ENCODE assay signal across 8 cellular contexts in genomic region chr19:15330801-15331418, GRCh38. TPM values are rescaled to one million over a fixed set of nuclear protein-coding genes. Genes with fewer than 3 reads are reported as not detected.
DNase-seq lines count a peak whose midpoint lies in the region; ATAC-seq lines count a peak whose summit lies in the region.

No MANE protein-coding gene starts in this region.

- peak overlapping the region; percentile 87 to 99 (median 94) for H3K4me3 Mint-ChIP-seq in naive B cell

- H3K4me3 ChIP-seq in SJCRH30 (peak overlapping the region; percentile 90), endocrine pancreas (ENCODE audit: control insufficient read depth, insufficient read depth, low read length) (peak overlapping the region; percentile 82)

- H3K4me1 ChIP-seq in SJCRH30 (peaks cover 5% of the 10 kb centered on the region; the same call in 1 of the 2 replicates), endocrine pancreas (ENCODE audit: control insufficient read depth, insufficient read depth, low read length) (no peaks in the 10 kb centered on the region)

- H3K27ac ChIP-seq in SJCRH30 = peak overlapping the region; percentile 64

- H3K9me3 Mint-ChIP-seq in naive B cell = no peaks in the 10 kb centered on the region

- H3K27me3 ChIP-seq in SJCRH30 = no peaks in the 10 kb centered on the region
- no peaks in the 10 kb centered on the region for H3K27me3 ChIP-seq in endocrine pancreas (ENCODE audit: control insufficient read depth, insufficient read depth, low read length)

- H3K9ac ChIP-seq in endocrine pancreas (ENCODE audit: control insufficient read depth, insufficient read depth, low read length) = peak overlapping the region; percentile 63

- H3K36me3 Mint-ChIP-seq in naive B cell = no peaks in the 10 kb centered on the region

- H3K36me3 ChIP-seq in SJCRH30 = no peaks in the 10 kb centered on the region
- no peaks in the 10 kb centered on the region for H3K36me3 ChIP-seq in endocrine pancreas (ENCODE audit: control insufficient read depth, insufficient read depth, low read length)

- peaks cover 38 to 75% (median 56%) of the 10 kb centered on the region in 3 donors for H3K4me1 Mint-ChIP-seq in naive B cell

- ATAC-seq in naive B cell (ENCODE audit: low read depth in 2 of 2) (no peak), GM19397 (IDR thresholded peaks at IDR 0.05; ENCODE audit: unreplicated experiment) (no peak)

- H3K27ac Mint-ChIP-seq in naive B cell = peak overlapping the region; percentile 92 to 98 (median 97)

- no peaks in the 10 kb centered on the region for H3K27me3 Mint-ChIP-seq in naive B cell

- H3K9me3 ChIP-seq in SJCRH30 (replicated peaks) (no peaks in the 10 kb centered on the region), endocrine pancreas (ENCODE audit: control insufficient read depth, low read length) (no peaks in the 10 kb centered on the region)

- peak; percentile 4 for DNase-seq in DMS79 treated with DMSO at 0.1 percent for 48 hours (lab: John Stamatoyannopoulos, UW)
- DNase-seq in DMS79 (lab: John Stamatoyannopoulos, UW) = no peak
- peak; percentile 35 to 50 for DNase-seq in SJCRH30
- DNase-seq in naive B cell = no peak
- no peak for DNase-seq in NCI-H526 (lab: John Stamatoyannopoulos, UW)
- DNase-seq in inferior parietal cortex (ENCODE audit: extremely low spot score) = no peak

RNA-seq across cellular contexts. Expression of gene BRD4, which starts 1.4 kb away (rescaled TPM):
- total RNA-seq in SJCRH30 (2014; rRNA removed; shearing (Covaris generic)) = 48.6 and 50.4 TPM in 2 replicates
- 10 to 100 TPM; 13.5 to 51.9 (median 18.4) TPM for polyA plus RNA-seq in naive B cell (ENCODE audit: low read depth in 6 of 6)

RNA-seq across cellular contexts. Expression of gene AKAP8, which starts 48.7 kb away (rescaled TPM):
- total RNA-seq in SJCRH30 (2014; rRNA removed; shearing (Covaris generic)) = 26.9 and 28.1 TPM in 2 replicates
- polyA plus RNA-seq in naive B cell (ENCODE audit: low read depth in 6 of 6) = 10 to 100 TPM; 14.7 to 27.7 (median 17.9) TPM

Comparison
In these comparisons a context has a peak if more than half of its experiments do, and no peak if none do; other contexts are left out.
1. DNase-seq: peak in DMS79 treated with DMSO at 0.1 percent for 48 hours (single experiment) and SJCRH30 (2 of 2); none in DMS79 (single experiment), naive B cell (single experiment), NCI-H526 (0 of 2) and inferior parietal cortex (single experiment).